ENCODE assay signal across 22 cellular contexts in the genomic region with DNA sequence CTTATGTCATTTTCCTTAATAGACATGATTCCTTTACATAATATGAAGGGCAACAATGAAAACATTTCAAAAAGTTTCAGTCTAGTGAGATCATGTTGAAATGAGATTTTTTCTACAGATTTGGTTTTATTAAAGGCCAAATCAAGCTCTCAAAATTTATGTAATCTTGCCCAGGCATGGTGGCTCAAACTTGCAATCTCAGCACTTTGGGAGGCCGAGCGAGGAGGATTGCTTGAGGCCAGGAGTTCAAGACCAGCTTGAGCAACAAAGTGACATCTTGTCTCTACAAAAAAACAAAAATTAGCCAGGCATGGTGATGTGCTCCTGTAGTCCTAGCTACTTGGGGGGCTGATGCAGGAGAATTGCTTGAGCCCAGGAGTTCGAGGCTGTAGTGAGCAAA. TPM values are rescaled to one million over a fixed set of nuclear protein-coding genes. Genes with fewer than 3 reads are reported as not detected.
DNase-seq lines count a peak whose midpoint lies in the region; ATAC-seq, FAIRE-seq and TF ChIP-seq lines count a peak whose summit lies in the region.
"Had no signal": no experiment of that assay in that cellular context is flagged by ENCODE, and none has a peak within 500 bp of the region (broad histone marks: within the 10 kb centered on the region; RNA-seq: fewer than 3 reads in every experiment).

No MANE protein-coding gene starts in this region.

- no peak overlapping the region for H4K91ac ChIP-seq in IMR-90 (ENCODE audit: insufficient read depth, low read depth, low read length)

- 99% methylated on average over 3 of the region's 3 CpGs for WGBS in HepG2 (ENCODE audit: low lambda C conversion rate)
- WGBS in right lobe of liver (ENCODE audit: insufficient coverage, low coverage, low lambda C conversion rate, missing lambda C conversion rate): 94% methylated on average over 3 of the region's 3 CpGs
- WGBS in IMR-90 (ENCODE audit: extremely low coverage in 2 of 2, insufficient read length in 1 of 2), 2 experiments: no CpG with 5 or more reads among the region's 3 CpGs
- 87% methylated on average over 3 of the region's 3 CpGs for WGBS in K562 (ENCODE audit: insufficient coverage, low coverage, missing lambda C conversion rate)

- no peaks in the 10 kb centered on the region for H3K9me3 Mint-ChIP-seq in stimulated activated naive B cell treated with anti-CD40 and anti-IgM and Interleukin-4, amounts not matched to agents 10 μg/mL and 1 μg/mL and 100 μg/mL, for 72 hours
- H3K9me3 Mint-ChIP-seq: CD4-positive, alpha-beta memory T cell; CD4-positive, CD25-positive, alpha-beta regulatory T cell had no signal

- H3K4me2 ChIP-seq in HepG2 (ENCODE audit: low read depth, low read length) (no peak overlapping the region), IMR-90 (ENCODE audit: low read depth, low read length) (no peak overlapping the region), K562 (ENCODE audit: insufficient read depth, low read length) (no peak overlapping the region)
- H3K4me2 ChIP-seq: BLaER1 had no signal

- DNase-seq in HepG2 (ENCODE audit: low spot score): no peak
- DNase-seq in right lobe of liver: no peak
- no peak for DNase-seq in IMR-90
- no peak for DNase-seq in K562 (ENCODE audit: extremely low read depth in 1 of 4, low spot score in 3 of 4)
- DNase-seq in globus pallidus (ENCODE audit: low spot score): no peak
- DNase-seq in stimulated activated naive B cell treated with anti-CD40 and anti-IgM and Interleukin-4, amounts not matched to agents 10 μg/mL and 1 μg/mL and 100 μg/mL, for 72 hours: no peak
- DNase-seq: ACHN; BE2C; C1 segment of cervical spinal cord; Caco-2; Calu3; CD4-positive, alpha-beta memory T cell; CD4-positive, CD25-positive, alpha-beta regulatory T cell; DMS79 treated with DMSO at 0.1 percent for 48 hours; GF-D8 had no signal

- H3K27me3 Mint-ChIP-seq in stimulated activated naive B cell treated with anti-CD40 and anti-IgM and Interleukin-4, amounts not matched to agents 10 μg/mL and 1 μg/mL and 100 μg/mL, for 72 hours: no peaks in the 10 kb centered on the region
- H3K27me3 Mint-ChIP-seq: CD4-positive, alpha-beta memory T cell; CD4-positive, CD25-positive, alpha-beta regulatory T cell had no signal

- peaks cover 2% of the 10 kb centered on the region; the same call in 1 of the 2 replicates for H3K9me1 ChIP-seq in IMR-90 (ENCODE audit: insufficient read depth, low read length)
- H3K9me1 ChIP-seq in K562 (ENCODE audit: control insufficient read depth, insufficient read depth, low read length): no peaks in the 10 kb centered on the region

- TF ChIP-seq CTCF in HepG2 (CRISPR knock-in tag; IDR thresholded peaks at IDR 0.05): no peak
- TF ChIP-seq CTCF in right lobe of liver (IDR thresholded peaks at IDR 0.05): no peak
- TF ChIP-seq CTCF in IMR-90 (conservative IDR thresholded peaks at IDR 0.05; ENCODE audit: low read depth, low read length): no peak
- TF ChIP-seq CTCF in K562 (IDR thresholded peaks at IDR 0.05 in 2 of 3, conservative IDR thresholded peaks at IDR 0.05 in 1 of 3; ENCODE audit: insufficient read depth in 2 of 3, low read depth in 1 of 3, low read length in 3 of 3): no peak

- in situ Hi-C loops in HepG2 (cut with HindIII; ENCODE audit: extremely low pct_ligation_motif_present, low pct_unique_long_range_greater_than_20kb) (no loop called here), IMR-90 (cut with MboI; ENCODE audit: low sequenced_read_pairs) (no loop called here), K562 (cut with MboI) (no loop called here)

- H2AK5ac ChIP-seq in IMR-90 (ENCODE audit: low read depth, low read length): no peak overlapping the region

- no peak for TF ChIP-seq POLR2A in HepG2 (IDR thresholded peaks at IDR 0.05; ENCODE audit: insufficient read depth in 1 of 2, low read depth in 2 of 2, low read length in 2 of 2)
- TF ChIP-seq POLR2A in right lobe of liver (IDR thresholded peaks at IDR 0.05): no peak
- TF ChIP-seq POLR2A in IMR-90 (IDR thresholded peaks at IDR 0.05; ENCODE audit: low read depth, low read length): no peak
- no peak for TF ChIP-seq POLR2A in K562 (conservative IDR thresholded peaks at IDR 0.05)

- H3K9me3 ChIP-seq in HepG2 (ENCODE audit: low read length): no peaks in the 10 kb centered on the region
- H3K9me3 ChIP-seq in right lobe of liver: no peaks in the 10 kb centered on the region
- no peaks in the 10 kb centered on the region for H3K9me3 ChIP-seq in IMR-90 (ENCODE audit: control insufficient read depth, insufficient read depth, low read length)
- H3K9me3 ChIP-seq in K562 (replicated peaks; ENCODE audit: control insufficient read depth, insufficient read depth, low read depth, low read length): no peaks in the 10 kb centered on the region
- H3K9me3 ChIP-seq: BE2C, BLaER1, Caco-2 had no signal

- no peak overlapping the region for H3K4me3 Mint-ChIP-seq in stimulated activated naive B cell treated with anti-CD40 and anti-IgM and Interleukin-4, amounts not matched to agents 10 μg/mL and 1 μg/mL and 100 μg/mL, for 72 hours
- H3K4me3 Mint-ChIP-seq: CD14-positive monocyte; CD4-positive, alpha-beta memory T cell; CD4-positive, CD25-positive, alpha-beta regulatory T cell had no signal

- ATAC-seq in HepG2: no peak
- no peak for ATAC-seq in right lobe of liver
- ATAC-seq in IMR-90 (ENCODE audit: low read depth): no peak
- ATAC-seq in K562: no peak
- no peak for ATAC-seq in stimulated activated naive B cell treated with anti-CD40 and anti-IgM and Interleukin-4, amounts not matched to agents 10 μg/mL and 1 μg/mL and 100 μg/mL, for 72 hours (replicated peaks)

- peaks cover 20 to 33% of the 10 kb centered on the region in 2 donors for H3K36me3 Mint-ChIP-seq in stimulated activated naive B cell treated with anti-CD40 and anti-IgM and Interleukin-4, amounts not matched to agents 10 μg/mL and 1 μg/mL and 100 μg/mL, for 72 hours

- H3K4me1 Mint-ChIP-seq in stimulated activated naive B cell treated with anti-CD40 and anti-IgM and Interleukin-4, amounts not matched to agents 10 μg/mL and 1 μg/mL and 100 μg/mL, for 72 hours: peaks cover 2 to 6% of the 10 kb centered on the region in 2 donors
- H3K4me1 Mint-ChIP-seq: CD14-positive monocyte had no signal

- H3K79me2 ChIP-seq in HepG2 (ENCODE audit: insufficient read depth, low read length) (no peaks in the 10 kb centered on the region), K562 (ENCODE audit: control insufficient read depth, insufficient read depth, low read length) (no peaks in the 10 kb centered on the region)

- H2AFZ ChIP-seq in HepG2 (ENCODE audit: low read length) (no peak overlapping the region), IMR-90 (replicated peaks; ENCODE audit: low read length, poor library complexity) (no peak overlapping the region), K562 (ENCODE audit: low read depth, low read length) (no peak overlapping the region)

- TF ChIP-seq RAD21 in HepG2 (CRISPR knock-in tag; IDR thresholded peaks at IDR 0.05) (no peak), IMR-90 (IDR thresholded peaks at IDR 0.05; ENCODE audit: low read length) (no peak), K562 (CRISPR knock-in tag; conservative IDR thresholded peaks at IDR 0.05 in 1 of 2, IDR thresholded peaks at IDR 0.05 in 1 of 2) (no peak)

- no peak overlapping the region for H3K27ac ChIP-seq in HepG2 (ENCODE audit: extremely low read length, insufficient read depth, low read length)
- H3K27ac ChIP-seq in right lobe of liver: no peak overlapping the region
- H3K27ac ChIP-seq in IMR-90 (ENCODE audit: insufficient read depth, low read length): no peak overlapping the region
- H3K27ac ChIP-seq in K562 (ENCODE audit: extremely low read depth, low read depth, low read length): no peak overlapping the region
- H3K27ac ChIP-seq: 22Rv1, BLaER1 had no signal

- H3K79me1 ChIP-seq in IMR-90 (ENCODE audit: low read depth in 1 of 2, low read length in 2 of 2): no peaks in the 10 kb centered on the region; a peak in 1 of 4 replicates

- CTCF ChIA-PET in HepG2 (lab: Yijun Ruan, JAX; ENCODE audit: low intra/inter-chr PET ratio, low total read pairs) (no interaction called here), IMR-90 (lab: Yijun Ruan, JAX) (no interaction called here), K562 (lab: Yijun Ruan, JAX; ENCODE audit: low intra/inter-chr PET ratio) (no interaction called here)

- H2AK9ac ChIP-seq in IMR-90 (replicated peaks; ENCODE audit: low read depth, low read length, poor library complexity): no peak overlapping the region

- POLR2A ChIA-PET in HepG2 (lab: Yijun Ruan, JAX): no interaction called here
- POLR2A ChIA-PET in IMR-90 (lab: Charles Lee; ENCODE audit: unreplicated experiment): interaction anchor here (0.6 kb wide), 1 partner anchor 28 kb away, joined by 8 read pairs; no protein-coding TSS in a partner anchor
- POLR2A ChIA-PET in K562 (lab: Yijun Ruan, JAX): interaction anchor here (1.5 to 3.2 kb wide), 2 partner anchors 12 to 64 kb away, joined by 3 to 21 read pairs; partner anchors contain the start of gene PCMT1

- H3K9ac ChIP-seq in HepG2 (ENCODE audit: insufficient read depth, low read depth, low read length) (no peak overlapping the region), IMR-90 (ENCODE audit: low read depth, low read length) (no peak overlapping the region), K562 (ENCODE audit: insufficient read depth in 1 of 2, low read depth in 2 of 2, low read length in 2 of 2) (no peak overlapping the region)
- H3K9ac ChIP-seq: BLaER1 had no signal

- H4K8ac ChIP-seq in IMR-90 (ENCODE audit: low read depth in 2 of 2, low read length in 2 of 2): no peak overlapping the region

- TF ChIP-seq EP300 in HepG2 (IDR thresholded peaks at IDR 0.05; ENCODE audit: low read depth in 2 of 2, low read length in 2 of 2) (no peak), HepG2 (CRISPR knock-in tag; IDR thresholded peaks at IDR 0.05; ENCODE audit: borderline replicate concordance) (no peak), K562 (IDR thresholded peaks at IDR 0.05; ENCODE audit: low read length) (no peak)

- no peak overlapping the region for H4K5ac ChIP-seq in IMR-90 (ENCODE audit: low read depth, low read length)

- no peak overlapping the region for H3K14ac ChIP-seq in IMR-90 (replicated peaks; ENCODE audit: low read depth, low read length)

- dilution Hi-C loops in IMR-90 (cut with HindIII; ENCODE audit: low sequenced_read_pairs, unreplicated experiment): no loop called here

- no peak overlapping the region for H2BK15ac ChIP-seq in IMR-90 (ENCODE audit: low read depth, low read length)

- no peak overlapping the region for H3K18ac ChIP-seq in IMR-90 (ENCODE audit: low read depth, low read length)

- no peak overlapping the region for H2BK120ac ChIP-seq in IMR-90 (ENCODE audit: low read depth, low read length)

- intact Hi-C loops in HepG2 (cut with micrococcal nuclease; ENCODE audit: unreplicated experiment) (no loop called here), right lobe of liver (cut with DNase I) (no loop called here), IMR-90 (cut with micrococcal nuclease) (no loop called here), K562 (cut with micrococcal nuclease) (no loop called here)

- H3K4ac ChIP-seq in IMR-90 (ENCODE audit: low read depth, low read length): no peak overlapping the region

- H3K27me3 ChIP-seq in HepG2 (ENCODE audit: control insufficient read depth in 1 of 2, insufficient read depth in 2 of 2, low read length in 2 of 2) (no peaks in the 10 kb centered on the region), right lobe of liver (no peaks in the 10 kb centered on the region), IMR-90 (ENCODE audit: control insufficient read depth, insufficient read depth, low read length) (no peaks in the 10 kb centered on the region), K562 (ENCODE audit: control insufficient read depth in 2 of 2, insufficient read depth in 2 of 2, low read length in 2 of 2) (no peaks in the 10 kb centered on the region)
- H3K27me3 ChIP-seq: BE2C, BLaER1 had no signal

- H2BK5ac ChIP-seq in IMR-90 (ENCODE audit: low read depth, low read length, poor library complexity, severe bottlenecking): no peak overlapping the region

- no peak for FAIRE-seq in HepG2 (lab: Jason Lieb, UNC)
- FAIRE-seq in K562 (lab: Jason Lieb, UNC): no peak
- FAIRE-seq: D721Med, G401.6, GM12891, GM19239 had no signal

- no peak overlapping the region for H2BK20ac ChIP-seq in IMR-90 (ENCODE audit: low read depth, low read length)

- H3K23ac ChIP-seq in IMR-90 (ENCODE audit: low read depth, low read length): no peak overlapping the region

- no peak overlapping the region for H3K27ac Mint-ChIP-seq in stimulated activated naive B cell treated with anti-CD40 and anti-IgM and Interleukin-4, amounts not matched to agents 10 μg/mL and 1 μg/mL and 100 μg/mL, for 72 hours
- H3K27ac Mint-ChIP-seq: CD4-positive, CD25-positive, alpha-beta regulatory T cell had no signal

- BruUV-seq in HepG2 (replicated peaks; lab: Mats Ljungman, UMichigan) (no TSS peak), IMR-90 (replicated peaks; lab: Mats Ljungman, UMichigan) (no TSS peak), K562 (replicated peaks; lab: Mats Ljungman, UMichigan) (no TSS peak)

- H4K20me1 ChIP-seq in HepG2 (ENCODE audit: insufficient read depth, low read length) (no peaks in the 10 kb centered on the region), IMR-90 (ENCODE audit: insufficient read depth, low read length) (no peaks in the 10 kb centered on the region), K562 (replicated peaks; ENCODE audit: control insufficient read depth, insufficient read depth, low read length) (no peaks in the 10 kb centered on the region)
- H4K20me1 ChIP-seq: BLaER1 had no signal

- no peaks in the 10 kb centered on the region for H3K4me1 ChIP-seq in HepG2 (ENCODE audit: insufficient read depth, low read length)
- H3K4me1 ChIP-seq in right lobe of liver: no peaks in the 10 kb centered on the region
- H3K4me1 ChIP-seq in IMR-90 (ENCODE audit: control insufficient read depth, insufficient read depth, low read length): no peaks in the 10 kb centered on the region
- no peaks in the 10 kb centered on the region for H3K4me1 ChIP-seq in K562 (replicated peaks in 1 of 2; ENCODE audit: control insufficient read depth in 2 of 2, insufficient read depth in 2 of 2, low read length in 2 of 2)
- H3K4me1 ChIP-seq: BE2C, Caco-2 had no signal

- H3K36me3 ChIP-seq in HepG2 (replicated peaks in 1 of 2; ENCODE audit: control insufficient read depth in 1 of 2, insufficient read depth in 2 of 2, low read length in 2 of 2) (peaks cover 0 to 20% of the 10 kb centered on the region in 2 experiments; a peak in 2 of 5 replicates), right lobe of liver (peaks cover 0 to 12% (median 3%) of the 10 kb centered on the region in 4 donors), IMR-90 (ENCODE audit: control insufficient read depth, insufficient read depth, low read length) (peaks cover 6% of the 10 kb centered on the region), K562 (ENCODE audit: control insufficient read depth, insufficient read depth, low read length) (peaks cover 22% of the 10 kb centered on the region; the same call in 1 of the 3 replicates)

- no peak overlapping the region for H3K56ac ChIP-seq in IMR-90 (ENCODE audit: extremely low read depth, insufficient read depth, low read length)

- no peak overlapping the region for H3K4me3 ChIP-seq in HepG2 (replicated peaks in 1 of 3; ENCODE audit: insufficient read depth in 1 of 3, low read depth in 2 of 3, low read length in 3 of 3)
- H3K4me3 ChIP-seq in right lobe of liver: no peak overlapping the region
- no peak overlapping the region for H3K4me3 ChIP-seq in IMR-90 (ENCODE audit: insufficient read depth, low read depth, low read length)
- H3K4me3 ChIP-seq in K562: no peak overlapping the region
- H3K4me3 ChIP-seq: BLaER1 had no signal

RNA-seq across cellular contexts. Expression of gene LRP11, which starts 50.8 kb away (rescaled TPM):
- total RNA-seq in HepG2 (2016; rRNA removed; fragmentation: Illumina TruSeq; extraction: Trizol): 32.1 and 48.9 TPM in 2 replicates
- total RNA-seq in HepG2 (2016; cell fraction: cytosol; rRNA removed; fragmentation: Illumina TruSeq; extraction: Trizol; ENCODE audit: low read depth): 13.6 and 13.7 TPM in 2 replicates
- total RNA-seq in HepG2 (2016; cell fraction: insoluble cytoplasmic fraction; rRNA removed; fragmentation: Illumina TruSeq; extraction: Trizol): 32.2 and 47.6 TPM in 2 replicates
- total RNA-seq in HepG2 (2016; cell fraction: membrane; rRNA removed; fragmentation: Illumina TruSeq; extraction: Trizol): 24.5 and 28.9 TPM in 2 replicates
- 41.9 and 47.5 TPM in 2 replicates for total RNA-seq in HepG2 (2016; cell fraction: nucleus; rRNA removed; fragmentation: Illumina TruSeq; extraction: Trizol)
- 32.4 and 35.8 TPM in 2 replicates for polyA plus RNA-seq in HepG2 (2011; rRNA removed)
- polyA plus RNA-seq in HepG2 (2011; cell fraction: cytosol; rRNA removed): 25.8 and 29.0 TPM in 2 replicates
- 17.4 and 23.9 TPM in 2 replicates for polyA plus RNA-seq in HepG2 (2011; cell fraction: nucleus; rRNA removed)
- 41.6 TPM in 2 replicates for polyA plus RNA-seq in HepG2 (2012)
- polyA plus RNA-seq in HepG2 (2016; cell fraction: cytosol; fragmentation: Illumina TruSeq; extraction: Trizol; ENCODE audit: low read depth): 5.0 and 5.9 TPM in 2 replicates
- 33.9 and 34.7 TPM in 2 replicates for polyA plus RNA-seq in HepG2 (2016; cell fraction: insoluble cytoplasmic fraction; fragmentation: Illumina TruSeq; extraction: Trizol; ENCODE audit: low read depth)
- polyA plus RNA-seq in HepG2 (2016; cell fraction: membrane; fragmentation: Illumina TruSeq; extraction: Trizol; ENCODE audit: low read depth): 16.2 and 18.5 TPM in 2 replicates
- 61.0 and 62.4 TPM in 2 replicates for polyA plus RNA-seq in HepG2 (2016; cell fraction: nucleus; fragmentation: Illumina TruSeq; extraction: Trizol; ENCODE audit: insufficient read depth, low read depth)
- 115 and 160 TPM in 2 replicates for polyA minus RNA-seq in HepG2 (2011; rRNA and poly(A)+ RNA removed; ENCODE audit: low replicate concordance)
- 33.6 and 36.5 TPM in 2 replicates for polyA minus RNA-seq in HepG2 (2011; cell fraction: cytosol; rRNA and poly(A)+ RNA removed)
- 18.3 and 25.0 TPM in 2 replicates for polyA minus RNA-seq in HepG2 (2011; cell fraction: nucleus; rRNA and poly(A)+ RNA removed)
- total RNA-seq in right lobe of liver: 10 to 100 TPM in 1 of 6 experiments, 1 to 10 TPM in 5; 6.8 to 11.1 (median 9.3) TPM
- 63.8 and 74.7 TPM in 2 replicates for total RNA-seq in IMR-90 (2012; rRNA removed)
- polyA plus RNA-seq in IMR-90 (2012; rRNA removed): 46.5 and 48.8 TPM in 2 replicates
- 17.7 and 33.4 TPM in 2 replicates for polyA plus RNA-seq in IMR-90 (2012; cell fraction: cytosol; rRNA removed)
- polyA plus RNA-seq in IMR-90 (2012; cell fraction: nucleus; rRNA removed; ENCODE audit: low replicate concordance): 21.3 and 25.1 TPM in 2 replicates
- 3.8 and 4.9 TPM in 2 replicates for total RNA-seq in K562 (2011; cell fraction: chromatin; rRNA removed; ENCODE audit: low replicate concordance)
- 3.8 TPM in 2 replicates for total RNA-seq in K562 (2011; cell fraction: nucleolus; rRNA removed)
- total RNA-seq in K562 (2011; cell fraction: nucleoplasm; rRNA removed): 3.6 and 5.7 TPM in 2 replicates
- total RNA-seq in K562 (2014; rRNA removed): 2.2 and 4.6 TPM in 2 replicates
- 2.7 and 3.5 TPM in 2 replicates for total RNA-seq in K562 (2014; rRNA removed; fragmentation: Illumina TruSeq; extraction: Trizol)
- 2.4 and 2.6 TPM in 2 replicates for total RNA-seq in K562 (2015; rRNA removed; fragmentation: Illumina TruSeq; extraction: Trizol)
- total RNA-seq in K562 (2021): 2.9 and 3.6 TPM in 2 replicates
- polyA plus RNA-seq in K562 (2011; rRNA removed): 2.6 and 8.2 TPM in 2 replicates
- polyA plus RNA-seq in K562 (2011; cell fraction: cytosol; rRNA removed): 3.2 and 7.3 TPM in 2 replicates
- polyA plus RNA-seq in K562 (2011; cell fraction: nucleus; rRNA removed): 1.8 and 5.8 TPM in 2 replicates
- polyA plus RNA-seq in K562 (2012): 2.6 and 2.7 TPM in 2 replicates
- polyA plus RNA-seq in K562 (2014; fragmentation: Illumina TruSeq; extraction: Trizol): 1.8 and 3.4 TPM in 2 replicates
- under 1 TPM; 0.51 to 0.94 TPM for polyA plus RNA-seq in K562 (2014; fragmentation: Nextera tagmentation; extraction: Ambion mirVana)
- 2.0 and 2.1 TPM in 2 replicates for polyA plus RNA-seq in K562 (2014; rRNA removed)
- 3.6 and 13.1 TPM in 2 replicates for polyA minus RNA-seq in K562 (2011; rRNA and poly(A)+ RNA removed)
- 3.4 and 9.2 TPM in 2 replicates for polyA minus RNA-seq in K562 (2011; cell fraction: cytosol; rRNA and poly(A)+ RNA removed)
- 2.2 and 5.2 TPM in 2 replicates for polyA minus RNA-seq in K562 (2011; cell fraction: nucleus; rRNA and poly(A)+ RNA removed)

Comparison
In these comparisons a context has a peak if more than half of its experiments do, and no peak if none do; other contexts are left out.
1. Of the 241 proteins assayed by ChIP-seq in both HepG2 and K562: peak only in HepG2: none; only in K562: MAFG and POLR2G; in both: MAFF and MAFK; in neither: 237.